28 cellular contexts compared by ENCODE assay signal in genomic region chr6:105775095-105775494, GRCh38.
"Had no signal": no experiment of that assay in that cellular context is flagged by ENCODE, and none has a peak within 500 bp of the region (broad histone marks: within the 10 kb centered on the region; RNA-seq: fewer than 3 reads in every experiment).

No MANE protein-coding gene starts in this region.

- DNase-seq: dermis blood vessel endothelial cell; dorsolateral prefrontal cortex; effector CD4-positive, alpha-beta T cell; effector memory CD4-positive, alpha-beta T cell; erythroblast; esophagus squamous epithelium; foreskin fibroblast; foreskin melanocyte; gastrocnemius medialis; glutamatergic neuron; head of caudate nucleus; heart right ventricle; hippocampal formation; left cardiac atrium; left lung; left ventricle myocardium superior; lower lobe of right lung; mesenchymal stem cell; mucosa of descending colon; naive B cell; naive thymus-derived CD8-positive, alpha-beta T cell had no signal

- H3K4me3 Mint-ChIP-seq: mesothelial cell of epicardium; naive B cell; naive thymus-derived CD8-positive, alpha-beta T cell had no signal

- H3K36me3 ChIP-seq: esophagus squamous epithelium, gastrocnemius medialis, heart right ventricle, left lung, lower lobe of right lung had no signal

- H3K27me3 ChIP-seq: esophagus squamous epithelium, gastrocnemius medialis, heart right ventricle, left lung had no signal

- H3K27me3 Mint-ChIP-seq: naive thymus-derived CD8-positive, alpha-beta T cell had no signal

- H3K4me1 Mint-ChIP-seq: mesothelial cell of epicardium, naive B cell had no signal

- H3K27ac ChIP-seq: coronary artery, dorsolateral prefrontal cortex, epithelial cell of prostate, esophagus squamous epithelium, gastrocnemius medialis, heart right ventricle, left lung, lower lobe of right lung had no signal

- H3K27ac Mint-ChIP-seq: mesothelial cell of epicardium; naive B cell; naive thymus-derived CD8-positive, alpha-beta T cell had no signal

- FAIRE-seq: endometrium, islet of Langerhans, keratinocyte had no signal

- ATAC-seq: esophagus mucosa; gastrocnemius medialis; heart right ventricle; left cardiac atrium; left lung; left ventricle myocardium superior; lower lobe of right lung; mucosa of descending colon; naive thymus-derived CD8-positive, alpha-beta T cell had no signal

- H3K4me3 ChIP-seq: coronary artery, dorsolateral prefrontal cortex, esophagus squamous epithelium, gastrocnemius medialis, heart right ventricle, left lung, lower lobe of right lung, mucosa of descending colon had no signal

- H3K4me1 ChIP-seq: esophagus squamous epithelium, gastrocnemius medialis, heart right ventricle, left lung, lower lobe of right lung had no signal
